ENCODE assay signal across 12 cellular contexts in the genomic region with DNA sequence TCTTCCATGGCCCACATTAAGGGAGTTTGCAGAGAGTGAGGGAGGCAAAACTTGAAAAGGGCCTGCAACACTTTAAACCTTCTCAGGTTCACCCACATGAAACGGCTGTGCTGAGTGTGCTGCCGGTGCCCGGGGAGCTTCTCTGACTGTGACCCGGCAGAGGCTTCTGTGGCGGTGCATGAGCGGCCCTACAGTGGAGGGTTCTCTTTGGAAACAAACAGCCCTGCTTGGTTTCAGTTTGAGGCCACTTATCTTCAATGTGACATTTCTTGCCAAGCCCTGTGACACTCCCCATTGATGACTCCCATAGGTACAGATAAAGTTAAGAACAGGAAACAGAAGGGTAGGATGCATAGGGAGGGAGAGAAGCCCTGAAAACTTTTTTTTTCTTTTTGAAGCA. TPM values are rescaled to one million over a fixed set of nuclear protein-coding genes. Genes with fewer than 3 reads are reported as not detected.
DNase-seq lines count a peak whose midpoint lies in the region; ATAC-seq and TF ChIP-seq lines count a peak whose summit lies in the region.
"Had no signal": no experiment of that assay in that cellular context is flagged by ENCODE, and none has a peak within 500 bp of the region (broad histone marks: within the 10 kb centered on the region; RNA-seq: fewer than 3 reads in every experiment).

No MANE protein-coding gene starts in this region.

- H3K27ac ChIP-seq in left ventricle myocardium inferior (replicated peaks), result peak overlapping the region; percentile 70
- H3K27ac ChIP-seq: esophagus muscularis mucosa had no signal

- H3K9me3 Mint-ChIP-seq in activated T-cell treated with anti-CD3 and anti-CD28 coated beads, Interleukin-2, amount 50 U/mL, for 24 hours, result no peaks in the 10 kb centered on the region

- peaks cover 89% of the 10 kb centered on the region for H3K36me3 Mint-ChIP-seq in activated T-cell treated with anti-CD3 and anti-CD28 coated beads, Interleukin-2, amount 50 U/mL, for 24 hours (ENCODE audit: low read depth)

- H3K4me1 Mint-ChIP-seq in activated T-cell treated with anti-CD3 and anti-CD28 coated beads, Interleukin-2, amount 50 U/mL, for 24 hours (ENCODE audit: low read depth), result peaks cover 23% of the 10 kb centered on the region

- intact Hi-C loops in left ventricle myocardium inferior (cut with micrococcal nuclease), result no loop called here

- ATAC-seq in stimulated activated naive CD8-positive, alpha-beta T cell treated with anti-CD3 and anti-CD28 coated beads, Interleukin-15, Interleukin-2, amounts not matched to agents 100 U/mL and 50 U/mL, for 24 hours, result peak; percentile 99
- no peak for ATAC-seq in HG03280 (IDR thresholded peaks at IDR 0.05; ENCODE audit: unreplicated experiment)

- no peak for TF ChIP-seq CTCF in left ventricle myocardium inferior (IDR thresholded peaks at IDR 0.05; ENCODE audit: borderline replicate concordance)

- peak overlapping the region; percentile 73 for H3K27ac Mint-ChIP-seq in activated T-cell treated with anti-CD3 and anti-CD28 coated beads, Interleukin-2, amount 50 U/mL, for 24 hours

- H3K36me3 ChIP-seq in left ventricle myocardium inferior, result peaks cover 22% of the 10 kb centered on the region

- H3K4me1 ChIP-seq in left ventricle myocardium inferior, result peaks cover 32% of the 10 kb centered on the region

- DNase-seq in T-helper 2 cell (peak in 3 of 5 experiments; percentile 31 to 87 (median 32)), left ventricle myocardium inferior (no peak), SIG-M5 (lab: John Stamatoyannopoulos, UW) (no peak), HT-29 (ENCODE audit: low spot score) (no peak)
- DNase-seq in activated T-cell treated with anti-CD3 and anti-CD28 coated beads, Interleukin-2, amount 50 U/mL, for 24 hours, result no peak
- peak; percentile 64 for DNase-seq in stimulated activated naive CD8-positive, alpha-beta T cell treated with anti-CD3 and anti-CD28 coated beads, Interleukin-15, Interleukin-2, amounts not matched to agents 100 U/mL and 50 U/mL, for 24 hours
- DNase-seq: caudate nucleus, HCEC 1CT, SHP77 had no signal

- no peaks in the 10 kb centered on the region for H3K9me3 ChIP-seq in left ventricle myocardium inferior (replicated peaks)
- H3K9me3 ChIP-seq: esophagus muscularis mucosa had no signal

- no peak overlapping the region for H3K4me3 Mint-ChIP-seq in activated T-cell treated with anti-CD3 and anti-CD28 coated beads, Interleukin-2, amount 50 U/mL, for 24 hours

- no peak overlapping the region for H3K4me3 ChIP-seq in left ventricle myocardium inferior
- H3K4me3 ChIP-seq: esophagus muscularis mucosa had no signal

- no peaks in the 10 kb centered on the region for H3K27me3 Mint-ChIP-seq in activated T-cell treated with anti-CD3 and anti-CD28 coated beads, Interleukin-2, amount 50 U/mL, for 24 hours

- H3K27me3 ChIP-seq in left ventricle myocardium inferior (ENCODE audit: low read depth), result no peaks in the 10 kb centered on the region
- H3K27me3 ChIP-seq: esophagus muscularis mucosa had no signal

RNA-seq across cellular contexts. Expression of a gene that starts 31.8 kb away (rescaled TPM):
- 14.1 TPM for total RNA-seq in left ventricle myocardium inferior
- total RNA-seq in HT-29 (2014; rRNA removed; shearing (Covaris generic)), result 31.0 and 45.4 TPM in 2 replicates

RNA-seq across cellular contexts. Expression of a gene that starts 56.8 kb away (rescaled TPM):
- not detected for total RNA-seq in left ventricle myocardium inferior
- total RNA-seq in HT-29 (2014; rRNA removed; shearing (Covaris generic)), result 4.7 and 6.0 TPM in 2 replicates
- total RNA-seq: esophagus muscularis mucosa, NCI-H460 had no signal

Comparison
In these comparisons a context has a peak if more than half of its experiments do, and no peak if none do; other contexts are left out.
1. DNase-seq: peak in T-helper 2 cell (3 of 5) and stimulated activated naive CD8-positive, alpha-beta T cell treated with anti-CD3 and anti-CD28 coated beads, Interleukin-15, Interleukin-2, amounts not matched to agents 100 U/mL and 50 U/mL, for 24 hours (single experiment); none in activated T-cell treated with anti-CD3 and anti-CD28 coated beads, Interleukin-2, amount 50 U/mL, for 24 hours (single experiment), left ventricle myocardium inferior (single experiment), SIG-M5 (single experiment) and HT-29 (single experiment).